ENCODE assay signal across 8 cellular contexts in the genomic region with DNA sequence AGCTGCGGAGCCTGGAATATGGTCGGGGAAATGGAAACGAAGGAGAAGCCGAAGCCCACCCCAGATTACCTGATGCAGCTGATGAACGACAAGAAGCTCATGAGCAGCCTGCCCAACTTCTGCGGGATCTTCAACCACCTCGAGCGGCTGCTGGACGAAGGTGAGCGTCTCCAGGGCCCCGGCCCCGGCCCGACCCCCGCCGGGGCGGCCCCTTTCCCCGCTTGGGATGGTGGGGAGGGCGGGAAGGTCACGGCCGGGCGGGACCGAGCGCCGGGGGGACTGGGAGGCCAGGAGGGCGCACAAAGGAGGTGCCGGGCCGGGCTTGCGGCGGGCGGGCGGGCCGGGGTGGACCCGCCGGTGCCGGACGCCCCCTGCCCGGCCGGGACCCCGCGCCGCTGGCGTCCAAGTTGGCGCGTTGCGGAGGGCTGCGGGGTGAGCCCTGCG. TPM values are rescaled to one million over a fixed set of nuclear protein-coding genes. Genes with fewer than 3 reads are reported as not detected.
DNase-seq lines count a peak whose midpoint lies in the region; ATAC-seq, FAIRE-seq and TF ChIP-seq lines count a peak whose summit lies in the region.

No MANE protein-coding gene starts in this region.

- H3K27ac ChIP-seq in AG04450 (ENCODE audit: low read depth, low read length) (peak overlapping the region; percentile 83), PC-3 (ENCODE audit: low read length) (peak overlapping the region; percentile 32; the same call in 1 of the 2 replicates), breast epithelium (peak overlapping the region; percentile 99 to 100), mesodermal cell (ENCODE audit: low read depth, low read length, severe bottlenecking) (peak overlapping the region; percentile 95), vagina (peak overlapping the region; percentile 98)

- no peak for DNase-seq in AG04450 (ENCODE audit: low read depth, low spot score)
- DNase-seq in PC-3, result no peak
- DNase-seq in breast epithelium (ENCODE audit: low spot score in 2 of 2), result no peak
- DNase-seq in vagina (ENCODE audit: extremely low spot score in 2 of 2), result no peak
- no peak for DNase-seq in SIG-M5 (lab: John Stamatoyannopoulos, UW)
- no peak for DNase-seq in HTR-8/SVneo (ENCODE audit: insufficient read length, low spot score)

- WGBS in mesodermal cell (ENCODE audit: insufficient coverage in 2 of 2), 2 experiments, result 0% methylated on average over 18 to 32 of the region's 47 CpGs

- H3K9me2 ChIP-seq in PC-3 (replicated peaks; ENCODE audit: low read length), result no peaks in the 10 kb centered on the region

- FAIRE-seq in HTR-8/SVneo (lab: Jason Lieb, UNC), result no peak

- peaks cover 26% of the 10 kb centered on the region for H3K4me1 ChIP-seq in PC-3 (ENCODE audit: insufficient read depth, low read length)
- H3K4me1 ChIP-seq in breast epithelium, result peaks cover 0 to 1% of the 10 kb centered on the region in 2 donors
- peaks cover 16% of the 10 kb centered on the region for H3K4me1 ChIP-seq in mesodermal cell (ENCODE audit: control insufficient read depth, insufficient read depth, low read length, poor library complexity, severe bottlenecking)
- peaks cover 44% of the 10 kb centered on the region for H3K4me1 ChIP-seq in vagina

- peaks cover 31% of the 10 kb centered on the region for H4K20me1 ChIP-seq in PC-3 (ENCODE audit: low read length)

- CTCF ChIA-PET in AG04450 (lab: Charles Lee) (interaction anchor here (0.7 kb wide), 2 partner anchors 440 to 1284 kb away, joined by 3 to 8 read pairs; no protein-coding TSS in a partner anchor), PC-3 (lab: Charles Lee) (no interaction called here)

- H3F3A ChIP-seq in PC-3 (ENCODE audit: low read length, unreplicated experiment), result no peaks in the 10 kb centered on the region

- H3K9me3 ChIP-seq in AG04450 (ENCODE audit: control insufficient read depth, insufficient read depth, low read length) (no peaks in the 10 kb centered on the region), PC-3 (ENCODE audit: low read length) (no peaks in the 10 kb centered on the region), breast epithelium (no peaks in the 10 kb centered on the region), mesodermal cell (ENCODE audit: control insufficient read depth, low read length) (no peaks in the 10 kb centered on the region), vagina (no peaks in the 10 kb centered on the region)

- POLR2A ChIA-PET in AG04450 (lab: Yijun Ruan, JAX), result interaction anchor here (0.7 kb wide), 1 partner anchor 198 kb away, joined by 3 read pairs; no protein-coding TSS in a partner anchor
- POLR2A ChIA-PET in PC-3 (lab: Charles Lee; ENCODE audit: unreplicated experiment), result no interaction called here

- H3K4me2 ChIP-seq in PC-3 (ENCODE audit: low read length), result peak overlapping the region; percentile 84

- TF ChIP-seq CTCF in AG04450 (IDR thresholded peaks at IDR 0.05; ENCODE audit: low read depth, low read length) (no peak), PC-3 (conservative IDR thresholded peaks at IDR 0.05; ENCODE audit: low read depth, low read length) (no peak), breast epithelium (IDR thresholded peaks at IDR 0.05) (no peak), vagina (IDR thresholded peaks at IDR 0.05) (no peak)

- peak overlapping the region; percentile 91 for H3K9ac ChIP-seq in PC-3 (ENCODE audit: low read length)

- H3K79me2 ChIP-seq in PC-3 (ENCODE audit: low read length), result peaks cover 67% of the 10 kb centered on the region

- TF ChIP-seq POLR2A in breast epithelium (IDR thresholded peaks at IDR 0.05) (no peak), vagina (IDR thresholded peaks at IDR 0.05) (no peak)

- intact Hi-C loops in PC-3 (cut with micrococcal nuclease) (loop anchor here (10.0 kb wide), 1 partner anchor 560 kb away; no protein-coding TSS in a partner anchor), breast epithelium (cut with DNase I; ENCODE audit: low total_unique reads) (loop anchor here (10.0 kb wide), 1 partner anchor 230 kb away; no protein-coding TSS in a partner anchor), vagina (cut with DNase I) (no loop called here)

- H3K27me3 ChIP-seq in AG04450 (ENCODE audit: control insufficient read depth, insufficient read depth, low read length) (no peaks in the 10 kb centered on the region), PC-3 (ENCODE audit: low read length) (no peaks in the 10 kb centered on the region), breast epithelium (no peaks in the 10 kb centered on the region), vagina (no peaks in the 10 kb centered on the region)

- H2AFZ ChIP-seq in PC-3 (ENCODE audit: low read length), result no peak overlapping the region

- H3K36me3 ChIP-seq in PC-3 (ENCODE audit: low read depth, low read length) (no peaks in the 10 kb centered on the region), breast epithelium (no peaks in the 10 kb centered on the region), mesodermal cell (ENCODE audit: control insufficient read depth, insufficient read depth, low read length) (peaks cover 3% of the 10 kb centered on the region), vagina (no peaks in the 10 kb centered on the region)

- H3K4me3 ChIP-seq in AG04450 (ENCODE audit: low read depth, low read length), result peak overlapping the region; percentile 91
- peak overlapping the region; percentile 88 for H3K4me3 ChIP-seq in PC-3 (ENCODE audit: low read length)
- H3K4me3 ChIP-seq in breast epithelium, result peak overlapping the region; percentile 95 to 99 (median 97)
- H3K4me3 ChIP-seq in mesodermal cell (ENCODE audit: extremely low read depth, insufficient read depth, low read length, poor library complexity, severe bottlenecking), result peak overlapping the region; percentile 97
- peak overlapping the region; percentile 79 to 88 for H3K4me3 ChIP-seq in vagina

- no TSS peak for BruUV-seq in PC-3 (replicated peaks; lab: Mats Ljungman, UMichigan)

- ATAC-seq in GM19467 (IDR thresholded peaks at IDR 0.05; ENCODE audit: unreplicated experiment), result peak; percentile 3
- ATAC-seq in PC-3, result no peak

RNA-seq across cellular contexts. Expression of a gene that starts 0.7 kb away (rescaled TPM):
- polyA plus RNA-seq in AG04450 (2011; rRNA removed), result 157 and 165 TPM in 2 replicates
- polyA minus RNA-seq in AG04450 (2011; rRNA and poly(A)+ RNA removed), result 335 and 377 TPM in 2 replicates
- 64.3 and 87.7 TPM in 2 replicates for total RNA-seq in PC-3 (2014; rRNA removed)
- total RNA-seq in breast epithelium, result 100 to 1,000 TPM; 158 to 304 (median 172) TPM
- polyA plus RNA-seq in mesodermal cell (2013, experiment 1 of 2), result 192 TPM
- 196 TPM for polyA plus RNA-seq in mesodermal cell (2013, experiment 2 of 2)
- total RNA-seq in vagina, result 142 TPM

Comparison
In these comparisons a context has a peak if more than half of its experiments do, and no peak if none do; other contexts are left out.
1. H3K27ac ChIP-seq: peak in every context shown above with its lines; median percentile 100 in breast epithelium; 98 in vagina; 95 in mesodermal cell; 83 in AG04450; 32 in PC-3.